Comparison of ENCODE assay signal across 18 cellular contexts in genomic region chr5:181098642-181099452, GRCh38. TPM values are rescaled to one million over a fixed set of nuclear protein-coding genes. Genes with fewer than 3 reads are reported as not detected.
DNase-seq lines count a peak whose midpoint lies in the region; ATAC-seq, FAIRE-seq and TF ChIP-seq lines count a peak whose summit lies in the region.
"Had no signal": no experiment of that assay in that cellular context is flagged by ENCODE, and none has a peak within 500 bp of the region (broad histone marks: within the 10 kb centered on the region; RNA-seq: fewer than 3 reads in every experiment).

No MANE protein-coding gene starts in this region.

- H3K27ac Mint-ChIP-seq in MCF 10A (ENCODE audit: low read depth, unreplicated experiment) (no peak overlapping the region), HFFc6 (no peak overlapping the region)
- no peak overlapping the region for H3K27ac Mint-ChIP-seq in stimulated activated naive CD8-positive, alpha-beta T cell treated with anti-CD3 and anti-CD28 coated beads, Interleukin-15, amount 100 ng/mL, for 72 hours
- H3K27ac Mint-ChIP-seq: activated CD4-positive, alpha-beta memory T cell treated with anti-CD3 and anti-CD28 coated beads for 36 hours had no signal

- intact Hi-C loops in mammary epithelial cell (cut with micrococcal nuclease) (no loop called here), MCF 10A (cut with micrococcal nuclease) (no loop called here), GM12878 (cut with micrococcal nuclease; ENCODE audit: unreplicated experiment) (no loop called here)

- BruUV-seq in mammary epithelial cell (replicated peaks; lab: Mats Ljungman, UMichigan), result no TSS peak
- no TSS peak for BruUV-seq in MCF 10A (replicated peaks; lab: Mats Ljungman, UMichigan)
- no TSS peak for BruUV-seq in GM12878 (replicated peaks; lab: Mats Ljungman, UMichigan)

- H3K4me3 ChIP-seq in mammary epithelial cell (replicated peaks in 1 of 3; ENCODE audit: insufficient read depth in 1 of 3, low read depth in 2 of 3, low read length in 3 of 3) (no peak overlapping the region), GM12878 (no peak overlapping the region)
- H3K4me3 ChIP-seq: heart right ventricle, spleen had no signal

- no peak for TF ChIP-seq RAD21 in GM12878 (IDR thresholded peaks at IDR 0.05; ENCODE audit: insufficient read depth, low read depth, low read length)

- no peak for TF ChIP-seq EP300 in GM12878 (IDR thresholded peaks at IDR 0.05; ENCODE audit: borderline replicate concordance in 1 of 2, control insufficient read depth in 1 of 2, low read depth in 2 of 2, low read length in 2 of 2)

- 24% methylated on average over 14 of the region's 22 CpGs for WGBS in mammary epithelial cell (ENCODE audit: low coverage, missing lambda C conversion rate)
- WGBS in GM12878 (ENCODE audit: insufficient coverage, insufficient replicate concordance, low lambda C conversion rate, missing lambda C conversion rate), result 42% methylated on average over 17 of the region's 22 CpGs

- H3K79me2 ChIP-seq in mammary epithelial cell (ENCODE audit: insufficient read depth, low read length), result no peaks in the 10 kb centered on the region
- no peaks in the 10 kb centered on the region for H3K79me2 ChIP-seq in GM12878 (ENCODE audit: control insufficient read depth, insufficient read depth, low read length)

- dilution Hi-C loops in mammary epithelial cell (cut with HindIII; ENCODE audit: low sequenced_read_pairs), result no loop called here

- CTCF ChIA-PET in mammary epithelial cell (lab: Charles Lee; ENCODE audit: low non-redundant PET) (no interaction called here), MCF 10A (lab: Yijun Ruan, JAX) (interaction anchor here (0.6 to 1.4 kb wide), 4 partner anchors 11 to 230 kb away, joined by 3 to 8 read pairs (median 6); no protein-coding TSS in a partner anchor), GM12878 (lab: Yijun Ruan, JAX) (interaction anchor here (1.3 kb wide), 1 partner anchor 59 kb away, joined by 3 read pairs; no protein-coding TSS in a partner anchor)

- H3K9me3 ChIP-seq in mammary epithelial cell (replicated peaks; ENCODE audit: insufficient read depth, low read length), result no peaks in the 10 kb centered on the region
- peaks cover 3% of the 10 kb centered on the region; the same call in 1 of the 3 replicates for H3K9me3 ChIP-seq in GM12878 (replicated peaks; ENCODE audit: control insufficient read depth, insufficient read depth, low read length)
- H3K9me3 ChIP-seq: BE2C, heart right ventricle, spleen had no signal

- H3K27me3 Mint-ChIP-seq in MCF 10A (ENCODE audit: insufficient read depth, unreplicated experiment), result peaks cover 3% of the 10 kb centered on the region
- H3K27me3 Mint-ChIP-seq in HFFc6 (ENCODE audit: insufficient read depth), result peaks cover 10% of the 10 kb centered on the region
- peaks cover 34% of the 10 kb centered on the region for H3K27me3 Mint-ChIP-seq in stimulated activated naive CD8-positive, alpha-beta T cell treated with anti-CD3 and anti-CD28 coated beads, Interleukin-15, amount 100 ng/mL, for 72 hours

- ATAC-seq in GM12878 (no peak), GM18498 (IDR thresholded peaks at IDR 0.05; ENCODE audit: unreplicated experiment) (no peak)
- ATAC-seq in stimulated activated naive CD8-positive, alpha-beta T cell treated with anti-CD3 and anti-CD28 coated beads, Interleukin-15, amount 100 ng/mL, for 72 hours, result no peak

- H3K36me3 ChIP-seq in mammary epithelial cell (ENCODE audit: insufficient read depth, low read length) (no peaks in the 10 kb centered on the region), GM12878 (ENCODE audit: control insufficient read depth in 2 of 2, insufficient read depth in 2 of 2, low read length in 1 of 2) (no peaks in the 10 kb centered on the region)
- H3K36me3 ChIP-seq: BE2C, brain microvascular endothelial cell, heart right ventricle, spleen had no signal

- no peaks in the 10 kb centered on the region for H3K9me3 Mint-ChIP-seq in MCF 10A (ENCODE audit: unreplicated experiment)
- no peaks in the 10 kb centered on the region for H3K9me3 Mint-ChIP-seq in HFFc6
- no peaks in the 10 kb centered on the region for H3K9me3 Mint-ChIP-seq in stimulated activated naive CD8-positive, alpha-beta T cell treated with anti-CD3 and anti-CD28 coated beads, Interleukin-15, amount 100 ng/mL, for 72 hours
- H3K9me3 Mint-ChIP-seq: activated CD4-positive, alpha-beta memory T cell treated with anti-CD3 and anti-CD28 coated beads for 36 hours had no signal

- peaks cover 2% of the 10 kb centered on the region for H3K27me3 ChIP-seq in mammary epithelial cell (ENCODE audit: insufficient read depth, low read length)
- H3K27me3 ChIP-seq in GM12878 (replicated peaks in 1 of 2; ENCODE audit: control insufficient read depth in 2 of 2, insufficient read depth in 2 of 2, low read length in 1 of 2), result no peaks in the 10 kb centered on the region; a peak in 1 of 4 replicates
- H3K27me3 ChIP-seq: brain microvascular endothelial cell had no signal

- in situ Hi-C loops in mammary epithelial cell (cut with MboI; ENCODE audit: low sequenced_read_pairs in 2 of 2), result no loop called here
- in situ Hi-C loops in GM12878 (cut with MboI), result no loop called here

- no peak overlapping the region for H2AFZ ChIP-seq in mammary epithelial cell (ENCODE audit: low read depth, low read length)
- H2AFZ ChIP-seq in GM12878 (ENCODE audit: control insufficient read depth, low read depth, low read length), result no peak overlapping the region

- H3K36me3 Mint-ChIP-seq in MCF 10A (ENCODE audit: insufficient read depth, unreplicated experiment) (no peaks in the 10 kb centered on the region), HFFc6 (ENCODE audit: low read depth) (no peaks in the 10 kb centered on the region)
- H3K36me3 Mint-ChIP-seq: activated CD4-positive, alpha-beta memory T cell treated with anti-CD3 and anti-CD28 coated beads for 36 hours had no signal

- RAD21 ChIA-PET in GM12878 (lab: Charles Lee; ENCODE audit: unreplicated experiment), result interaction anchor here (1.6 kb wide), 1 partner anchor 230 kb away, joined by 5 read pairs; no protein-coding TSS in a partner anchor

- TF ChIP-seq CTCF in mammary epithelial cell (conservative IDR thresholded peaks at IDR 0.05 in 1 of 2, IDR thresholded peaks at IDR 0.05 in 1 of 2; ENCODE audit: extremely low read depth in 1 of 2, insufficient read depth in 1 of 2, low read depth in 1 of 2, low read length in 2 of 2) (no peak), MCF 10A (IDR thresholded peaks at IDR 0.05; ENCODE audit: unreplicated experiment) (no peak), HFFc6 (IDR thresholded peaks at IDR 0.05) (no peak), GM12878 (IDR thresholded peaks at IDR 0.05 in 2 of 3, conservative IDR thresholded peaks at IDR 0.05 in 1 of 3; ENCODE audit: control insufficient read depth in 2 of 3, extremely low read depth in 1 of 3, insufficient read depth in 1 of 3, low read depth in 3 of 3, low read length in 3 of 3) (no peak)

- POLR2A ChIA-PET in MCF 10A (lab: Yijun Ruan, JAX), result interaction anchor here (0.5 to 0.6 kb wide), 2 partner anchors 24 to 166 kb away, joined by 3 to 4 read pairs; no protein-coding TSS in a partner anchor
- POLR2A ChIA-PET in GM12878 (lab: Charles Lee), result no interaction called here

- H3K4me3 Mint-ChIP-seq in MCF 10A (ENCODE audit: unreplicated experiment), result no peak overlapping the region
- peak overlapping the region; percentile 22; the same call in 1 of the 2 replicates for H3K4me3 Mint-ChIP-seq in HFFc6
- peak overlapping the region; percentile 45 to 65 for H3K4me3 Mint-ChIP-seq in stimulated activated naive CD8-positive, alpha-beta T cell treated with anti-CD3 and anti-CD28 coated beads, Interleukin-15, amount 100 ng/mL, for 72 hours
- H3K4me3 Mint-ChIP-seq: activated CD4-positive, alpha-beta memory T cell treated with anti-CD3 and anti-CD28 coated beads for 36 hours had no signal

- H4K20me1 ChIP-seq in mammary epithelial cell (ENCODE audit: insufficient read depth, low read length) (no peaks in the 10 kb centered on the region), GM12878 (ENCODE audit: control insufficient read depth, insufficient read depth) (no peaks in the 10 kb centered on the region; the same call in 1 of the 2 replicates)

- no peak overlapping the region for H3K4me2 ChIP-seq in mammary epithelial cell (ENCODE audit: insufficient read depth, low read depth, low read length)
- H3K4me2 ChIP-seq in GM12878 (ENCODE audit: control insufficient read depth, insufficient read depth), result no peak overlapping the region

- TF ChIP-seq POLR2A in GM12878 (IDR thresholded peaks at IDR 0.05; ENCODE audit: low read depth, low read length), result no peak

- no peak for FAIRE-seq in GM12878 (lab: Jason Lieb, UNC)

- DNase-seq in mammary epithelial cell, result peak; percentile 7
- DNase-seq in MCF 10A (ENCODE audit: unreplicated experiment), result no peak
- DNase-seq in HFFc6, result no peak
- no peak for DNase-seq in GM12878 (ENCODE audit: low read depth, low spot score)
- DNase-seq in stimulated activated naive CD8-positive, alpha-beta T cell treated with anti-CD3 and anti-CD28 coated beads, Interleukin-15, amount 100 ng/mL, for 72 hours, result peak; percentile 27 to 28
- DNase-seq in HuH-7 (ENCODE audit: low spot score), result no peak
- no peak for DNase-seq in HT-29 (ENCODE audit: low spot score)
- DNase-seq: activated CD4-positive, alpha-beta memory T cell treated with anti-CD3 and anti-CD28 coated beads for 36 hours; activated gamma-delta T cell treated with Interleukin-2 at 50 U/mL for 16 hours; BE2C; brain microvascular endothelial cell; DMS79; heart right ventricle; spleen; stimulated activated naive CD4-positive, alpha-beta T cell treated with Interleukin-2 at 50 U/mL for 16 hours; T-helper 9 cell had no signal

- H3K4me1 ChIP-seq in mammary epithelial cell (ENCODE audit: insufficient read depth, low read length), result no peaks in the 10 kb centered on the region
- H3K4me1 ChIP-seq in GM12878 (ENCODE audit: control insufficient read depth, insufficient read depth, low read length), result no peaks in the 10 kb centered on the region
- H3K4me1 ChIP-seq: BE2C had no signal

- H3K9ac ChIP-seq in mammary epithelial cell (ENCODE audit: insufficient read depth, low read length) (no peak overlapping the region), GM12878 (ENCODE audit: control insufficient read depth, insufficient read depth, low read length) (no peak overlapping the region)

- SMC1A ChIA-PET in GM12878 (lab: Charles Lee; ENCODE audit: uncharacterized antibody, unreplicated experiment), result interaction anchor here (1.5 kb wide), 1 partner anchor 51 kb away, joined by 4 read pairs; no protein-coding TSS in a partner anchor

- H3K4me1 Mint-ChIP-seq in MCF 10A (ENCODE audit: insufficient read depth, unreplicated experiment) (no peaks in the 10 kb centered on the region), HFFc6 (ENCODE audit: low read depth) (peaks cover 11% of the 10 kb centered on the region)
- H3K4me1 Mint-ChIP-seq in stimulated activated naive CD8-positive, alpha-beta T cell treated with anti-CD3 and anti-CD28 coated beads, Interleukin-15, amount 100 ng/mL, for 72 hours, result peaks cover 20% of the 10 kb centered on the region

- no peak overlapping the region for H3K27ac ChIP-seq in mammary epithelial cell (ENCODE audit: insufficient read depth, low read depth, low read length)
- no peak overlapping the region for H3K27ac ChIP-seq in GM12878 (ENCODE audit: control insufficient read depth, insufficient read depth)
- H3K27ac ChIP-seq: brain microvascular endothelial cell, heart right ventricle, spleen had no signal

RNA-seq across cellular contexts. Expression of gene OR2V1, which starts 32.1 kb away (rescaled TPM):
- total RNA-seq in mammary epithelial cell (not detected), MCF 10A (2022) (not detected in 2 replicates), GM12878 (2014; rRNA removed) (0.05 TPM in 1 of 2 replicates, not detected in the other), GM12878 (2014; rRNA removed; fragmentation: Illumina TruSeq; extraction: Trizol) (not detected in 2 replicates), GM12878 (2021) (not detected in 2 replicates)
- polyA plus RNA-seq in mammary epithelial cell (not detected), GM12878 (2011; rRNA removed) (3.2 and 4.4 TPM in 2 replicates), GM12878 (2014; fragmentation: Illumina TruSeq; extraction: Trizol) (not detected in 2 replicates), GM12878 (2014; fragmentation: Nextera tagmentation; extraction: Ambion mirVana) (not detected), GM12878 (2014; rRNA removed) (not detected in 2 replicates), GM12878 (2016; fragmentation: Nextera tagmentation; extraction: Ambion mirVana) (under 1 TPM in 1 of 2 experiments, not detected in 1; 0.20 TPM)
- not detected for polyA minus RNA-seq in mammary epithelial cell
- not detected for total RNA-seq in HFFc6 (2021; fragmentation: NEBNext Ultra II Directional; extraction: Animal tissue kit (Norgen Biotek cat#: 25700))
- total RNA-seq in GM12878 (2013; cell fraction: nucleolus; rRNA removed), result 1.1 and 2.0 TPM in 2 replicates
- 0.18 TPM for polyA plus RNA-seq in GM12878 (2011; ENCODE audit: low read depth)
- polyA plus RNA-seq in GM12878 (2011; cell fraction: cytosol; rRNA removed), result 3.7 and 4.0 TPM in 2 replicates
- polyA plus RNA-seq in GM12878 (2011; cell fraction: nucleus; rRNA removed), result 1.9 and 4.3 TPM in 2 replicates
- 0.18 and 0.20 TPM in 2 replicates for polyA plus RNA-seq in GM12878 (2012)
- polyA minus RNA-seq in GM12878 (2011; rRNA and poly(A)+ RNA removed), result 3.6 and 4.9 TPM in 2 replicates
- 0.53 and 1.8 TPM in 2 replicates for polyA minus RNA-seq in GM12878 (2011; cell fraction: cytosol; rRNA and poly(A)+ RNA removed)
- polyA minus RNA-seq in GM12878 (2011; cell fraction: nucleus; rRNA and poly(A)+ RNA removed), result 0.85 and 0.86 TPM in 2 replicates
- total RNA-seq in HT-29 (2014; rRNA removed; shearing (Covaris generic)), result not detected in 2 replicates
- total RNA-seq: activated CD4-positive, alpha-beta memory T cell treated with anti-CD3 and anti-CD28 coated beads for 36 hours; dermis microvascular lymphatic vessel endothelial cell; heart right ventricle; spleen had no signal
- polyA plus RNA-seq: heart right ventricle, spleen had no signal

RNA-seq across cellular contexts. Expression of gene OR2V2, which starts 48.5 kb away (rescaled TPM):
- total RNA-seq in mammary epithelial cell, result not detected
- not detected for polyA plus RNA-seq in mammary epithelial cell
- polyA minus RNA-seq in mammary epithelial cell, result not detected
- total RNA-seq in MCF 10A (2022), result not detected in 2 replicates
- not detected for total RNA-seq in HFFc6 (2021; fragmentation: NEBNext Ultra II Directional; extraction: Animal tissue kit (Norgen Biotek cat#: 25700))
- total RNA-seq in GM12878 (2013; cell fraction: nucleolus; rRNA removed), result 0.20 and 0.56 TPM in 2 replicates
- not detected in 2 replicates for total RNA-seq in GM12878 (2014; rRNA removed)
- not detected in 2 replicates for total RNA-seq in GM12878 (2014; rRNA removed; fragmentation: Illumina TruSeq; extraction: Trizol)
- total RNA-seq in GM12878 (2021), result not detected in 2 replicates
- not detected for polyA plus RNA-seq in GM12878 (2011; ENCODE audit: low read depth)
- polyA plus RNA-seq in GM12878 (2011; rRNA removed), result 0.14 and 0.26 TPM in 2 replicates
- polyA plus RNA-seq in GM12878 (2011; cell fraction: cytosol; rRNA removed), result 0.09 and 0.13 TPM in 2 replicates
- 0.22 and 0.25 TPM in 2 replicates for polyA plus RNA-seq in GM12878 (2011; cell fraction: nucleus; rRNA removed)
- polyA plus RNA-seq in GM12878 (2012), result not detected in 2 replicates
- 0.11 TPM in 1 of 2 replicates, not detected in the other for polyA plus RNA-seq in GM12878 (2014; fragmentation: Illumina TruSeq; extraction: Trizol)
- not detected for polyA plus RNA-seq in GM12878 (2014; fragmentation: Nextera tagmentation; extraction: Ambion mirVana)
- not detected in 2 replicates for polyA plus RNA-seq in GM12878 (2014; rRNA removed)
- polyA plus RNA-seq in GM12878 (2016; fragmentation: Nextera tagmentation; extraction: Ambion mirVana), result not detected
- 0.05 and 0.88 TPM in 2 replicates for polyA minus RNA-seq in GM12878 (2011; rRNA and poly(A)+ RNA removed)
- not detected in 2 replicates for polyA minus RNA-seq in GM12878 (2011; cell fraction: cytosol; rRNA and poly(A)+ RNA removed)
- polyA minus RNA-seq in GM12878 (2011; cell fraction: nucleus; rRNA and poly(A)+ RNA removed), result 0.24 and 0.29 TPM in 2 replicates
- total RNA-seq in HT-29 (2014; rRNA removed; shearing (Covaris generic)), result not detected in 2 replicates
- total RNA-seq: activated CD4-positive, alpha-beta memory T cell treated with anti-CD3 and anti-CD28 coated beads for 36 hours; dermis microvascular lymphatic vessel endothelial cell; heart right ventricle; spleen had no signal
- polyA plus RNA-seq: heart right ventricle, spleen had no signal

RNA-seq across cellular contexts. Expression of gene BTNL9, which starts 58.8 kb away (rescaled TPM):
- total RNA-seq in mammary epithelial cell (under 1 TPM in 1 of 2 donors, not detected in 1; 0.16 TPM), MCF 10A (2022) (not detected in 2 replicates), GM12878 (2014; rRNA removed) (0.06 and 0.16 TPM in 2 replicates), GM12878 (2014; rRNA removed; fragmentation: Illumina TruSeq; extraction: Trizol) (not detected in 2 replicates), GM12878 (2021) (0.05 and 0.08 TPM in 2 replicates)
- polyA plus RNA-seq in mammary epithelial cell (0.03 TPM), GM12878 (2011; rRNA removed) (12.3 and 16.5 TPM in 2 replicates), GM12878 (2014; fragmentation: Illumina TruSeq; extraction: Trizol) (0.24 TPM in 1 of 2 replicates, not detected in the other), GM12878 (2014; fragmentation: Nextera tagmentation; extraction: Ambion mirVana) (not detected), GM12878 (2014; rRNA removed) (0.01 and 0.38 TPM in 2 replicates), GM12878 (2016; fragmentation: Nextera tagmentation; extraction: Ambion mirVana) (not detected)
- polyA minus RNA-seq in mammary epithelial cell, result not detected
- total RNA-seq in HFFc6 (2021; fragmentation: NEBNext Ultra II Directional; extraction: Animal tissue kit (Norgen Biotek cat#: 25700)), result not detected
- 283 and 331 TPM in 2 replicates for total RNA-seq in GM12878 (2013; cell fraction: nucleolus; rRNA removed)
- polyA plus RNA-seq in GM12878 (2011; ENCODE audit: low read depth), result 0.94 TPM
- polyA plus RNA-seq in GM12878 (2011; cell fraction: cytosol; rRNA removed), result 16.0 and 21.2 TPM in 2 replicates
- 90.7 and 117 TPM in 2 replicates for polyA plus RNA-seq in GM12878 (2011; cell fraction: nucleus; rRNA removed)
- polyA plus RNA-seq in GM12878 (2012), result 1.8 and 5.6 TPM in 2 replicates
- polyA minus RNA-seq in GM12878 (2011; rRNA and poly(A)+ RNA removed), result 6.2 and 12.6 TPM in 2 replicates
- 3.1 and 8.7 TPM in 2 replicates for polyA minus RNA-seq in GM12878 (2011; cell fraction: cytosol; rRNA and poly(A)+ RNA removed)
- 29.3 and 31.1 TPM in 2 replicates for polyA minus RNA-seq in GM12878 (2011; cell fraction: nucleus; rRNA and poly(A)+ RNA removed)
- total RNA-seq in HT-29 (2014; rRNA removed; shearing (Covaris generic)), result 32.4 and 36.7 TPM in 2 replicates
- total RNA-seq: activated CD4-positive, alpha-beta memory T cell treated with anti-CD3 and anti-CD28 coated beads for 36 hours had no signal

Comparison
In these comparisons a context has a peak if more than half of its experiments do, and no peak if none do; other contexts are left out.
1. DNase-seq: peak in mammary epithelial cell (single experiment) and stimulated activated naive CD8-positive, alpha-beta T cell treated with anti-CD3 and anti-CD28 coated beads, Interleukin-15, amount 100 ng/mL, for 72 hours (2 of 2); none in MCF 10A (single experiment), HFFc6 (single experiment), GM12878 (single experiment), HuH-7 (single experiment) and HT-29 (single experiment).